Comparison of ENCODE assay signal across 20 cellular contexts in genomic region chr22:22743128-22743760, GRCh38.
DNase-seq lines count a peak whose midpoint lies in the region; ATAC-seq, FAIRE-seq and TF ChIP-seq lines count a peak whose summit lies in the region.
"Had no signal": no experiment of that assay in that cellular context is flagged by ENCODE, and none has a peak within 500 bp of the region (broad histone marks: within the 10 kb centered on the region; RNA-seq: fewer than 3 reads in every experiment).

No MANE protein-coding gene starts in this region.

- H3K4me2 ChIP-seq in BLaER1 treated with 17β-estradiol and CSF1 and Interleukin-3, amounts not matched to agents 10 nM and 100 nM: peak overlapping the region in 8 of 11 experiments; percentile 0 to 60 (median 46); a peak in 12 of 22 replicates

- no peak overlapping the region for H3K4me3 ChIP-seq in BLaER1 treated with 17β-estradiol and CSF1 and Interleukin-3, amounts not matched to agents 10 nM and 100 nM
- H3K4me3 ChIP-seq in bronchial epithelial cell (ENCODE audit: low read depth, low read length) (no peak overlapping the region), uterus (no peak overlapping the region)
- H3K4me3 ChIP-seq: HAP-1 had no signal

- H3K4me3 Mint-ChIP-seq in T-helper 17 cell: no peak overlapping the region
- H3K4me3 Mint-ChIP-seq: CD4-positive, alpha-beta memory T cell; HFFc6 had no signal

- FAIRE-seq in bronchial epithelial cell (lab: Jason Lieb, UNC) (peak; percentile 28), urothelium cell line (lab: Jason Lieb, UNC) (peak; percentile 9)
- FAIRE-seq: GM18507, H54 had no signal

- no peaks in the 10 kb centered on the region; a peak in 1 of 22 replicates for H4K20me1 ChIP-seq in BLaER1 treated with 17β-estradiol and CSF1 and Interleukin-3, amounts not matched to agents 10 nM and 100 nM

- intact Hi-C loops in uterus (cut with DNase I; ENCODE audit: low total_unique reads): no loop called here

- no peaks in the 10 kb centered on the region for H3K4me1 Mint-ChIP-seq in T-helper 17 cell

- H3K27ac ChIP-seq in BLaER1 treated with 17β-estradiol and CSF1 and Interleukin-3, amounts not matched to agents 10 nM and 100 nM: no peak overlapping the region
- H3K27ac ChIP-seq in uterus: no peak overlapping the region

- H3K4me1 ChIP-seq in BLaER1 treated with 17β-estradiol and CSF1 and Interleukin-3, amounts not matched to agents 10 nM and 100 nM: peaks cover 25 to 54% (median 46%) of the 10 kb centered on the region in 10 experiments
- H3K4me1 ChIP-seq in uterus: no peaks in the 10 kb centered on the region
- H3K4me1 ChIP-seq: HAP-1 had no signal

- ATAC-seq in T-helper 17 cell (no peak), GM19023 (IDR thresholded peaks at IDR 0.05; ENCODE audit: unreplicated experiment) (no peak), HG03095 (IDR thresholded peaks at IDR 0.05; ENCODE audit: unreplicated experiment) (no peak)

- H3K27me3 ChIP-seq in BLaER1 treated with 17β-estradiol and CSF1 and Interleukin-3, amounts not matched to agents 10 nM and 100 nM: no peaks in the 10 kb centered on the region
- H3K27me3 ChIP-seq in bronchial epithelial cell (ENCODE audit: control insufficient read depth, insufficient read depth, low read length) (no peaks in the 10 kb centered on the region), uterus (peaks cover 0 to 2% of the 10 kb centered on the region in 2 donors)

- no peak for DNase-seq in T-helper 17 cell
- no peak for DNase-seq in bronchial epithelial cell (ENCODE audit: low read depth)
- no peak for DNase-seq in urothelium cell line (ENCODE audit: low spot score)
- no peak for DNase-seq in uterus
- no peak for DNase-seq in NK-92 treated with Interleukin-12 subunit alpha and Interleukin-12 subunit beta, amount 100 ng/mL, for 24 hours (lab: John Stamatoyannopoulos, UW)
- DNase-seq: C1 segment of cervical spinal cord; Calu3; CD4-positive, alpha-beta memory T cell; COR-L47; DMS53; DMS79 treated with DMSO at 0.1 percent for 48 hours; GF-D8; GOT3; HFFc6 had no signal

- H3K27me3 Mint-ChIP-seq in T-helper 17 cell: peaks cover 60% of the 10 kb centered on the region

- H3K27ac Mint-ChIP-seq in T-helper 17 cell: peak overlapping the region; percentile 4
- H3K27ac Mint-ChIP-seq: HFFc6 had no signal

- TF ChIP-seq CTCF in bronchial epithelial cell (IDR thresholded peaks at IDR 0.05; ENCODE audit: insufficient read depth, low read length, severe bottlenecking): no peak
- TF ChIP-seq CTCF in uterus (IDR thresholded peaks at IDR 0.05): no peak

- H3K36me3 Mint-ChIP-seq in T-helper 17 cell (ENCODE audit: low read depth): peaks cover 9% of the 10 kb centered on the region
- H3K36me3 Mint-ChIP-seq: CD4-positive, alpha-beta memory T cell had no signal

- no peaks in the 10 kb centered on the region for H3K36me3 ChIP-seq in BLaER1 treated with 17β-estradiol and CSF1 and Interleukin-3, amounts not matched to agents 10 nM and 100 nM
- no peaks in the 10 kb centered on the region for H3K36me3 ChIP-seq in bronchial epithelial cell (ENCODE audit: control insufficient read depth, insufficient read depth, low read length)
- H3K36me3 ChIP-seq in uterus: no peaks in the 10 kb centered on the region
- H3K36me3 ChIP-seq: HAP-1 had no signal

- H3K9ac ChIP-seq in BLaER1 treated with 17β-estradiol and CSF1 and Interleukin-3, amounts not matched to agents 10 nM and 100 nM: no peak overlapping the region

- H3K9me3 ChIP-seq in BLaER1 treated with 17β-estradiol and CSF1 and Interleukin-3, amounts not matched to agents 10 nM and 100 nM (replicated peaks in 1 of 11): no peaks in the 10 kb centered on the region
- H3K9me3 ChIP-seq in T-helper 17 cell (ENCODE audit: control insufficient read depth, low read length, poor library complexity, severe bottlenecking) (no peaks in the 10 kb centered on the region), uterus (no peaks in the 10 kb centered on the region)
- H3K9me3 ChIP-seq: HAP-1 had no signal

- no peak for TF ChIP-seq POLR2A in uterus (IDR thresholded peaks at IDR 0.05)
